1 cellular context compared by ENCODE assay signal in genomic region chr13:113252516-113252915, GRCh38.
TF ChIP-seq lines count a peak whose summit lies in the region.

No MANE protein-coding gene starts in this region.

TF ChIP-seq in IMR-90, 13 proteins besides CTCF, POLR2A, EP300 and RAD21:
- no peak for TF ChIP-seq SMC3 (IDR thresholded peaks at IDR 0.05; ENCODE audit: low read depth, low read length)
- TF ChIP-seq BHLHE40 (IDR thresholded peaks at IDR 0.05; ENCODE audit: low read depth, low read length) = no peak
- TF ChIP-seq NFE2L2 (IDR thresholded peaks at IDR 0.05; ENCODE audit: low read depth, low read length) = no peak
- TF ChIP-seq MAFK (IDR thresholded peaks at IDR 0.05; ENCODE audit: low read depth, low read length) = no peak
- no peak for TF ChIP-seq RCOR1 (IDR thresholded peaks at IDR 0.05; ENCODE audit: insufficient replicate concordance, low read length)
- TF ChIP-seq USF2 (IDR thresholded peaks at IDR 0.05; ENCODE audit: low read depth, low read length) = no peak
- TF ChIP-seq FOS (IDR thresholded peaks at IDR 0.05; ENCODE audit: low read depth, low read length) = no peak
- TF ChIP-seq ELK1 (IDR thresholded peaks at IDR 0.05; ENCODE audit: borderline replicate concordance, low read depth, low read length) = no peak
- no peak for TF ChIP-seq CEBPB (IDR thresholded peaks at IDR 0.05; ENCODE audit: low read depth, low read length)
- TF ChIP-seq MAZ (IDR thresholded peaks at IDR 0.05; ENCODE audit: borderline replicate concordance, low read depth, low read length) = no peak
- no peak for TF ChIP-seq MXI1 (IDR thresholded peaks at IDR 0.05; ENCODE audit: borderline replicate concordance, low read depth, low read length)
- no peak for TF ChIP-seq RFX5 (IDR thresholded peaks at IDR 0.05; ENCODE audit: low read depth, low read length)
- no peak for TF ChIP-seq CHD1 (IDR thresholded peaks at IDR 0.05; ENCODE audit: low read depth, low read length)
